Comparison of ENCODE assay signal across 2 cellular contexts in the genomic region with DNA sequence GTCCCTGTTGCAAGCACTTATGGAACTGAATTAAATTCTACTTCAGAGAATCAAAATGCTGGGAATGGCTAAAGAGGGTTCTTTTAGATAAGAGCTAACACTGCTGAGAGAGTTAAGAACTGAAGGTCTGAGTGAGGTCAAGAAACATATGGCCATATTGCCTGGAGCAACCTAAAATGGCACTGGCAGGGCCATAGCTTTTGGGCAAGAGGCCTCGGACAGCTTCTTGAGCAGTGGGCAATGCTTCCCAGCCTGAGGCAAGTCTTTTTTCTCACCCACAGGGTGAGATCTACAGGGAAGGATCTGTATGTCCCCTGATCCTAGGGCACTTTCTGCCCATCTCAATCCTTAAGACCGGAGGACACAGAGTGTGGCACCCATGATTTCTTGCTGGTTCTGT.
TF ChIP-seq lines count a peak whose summit lies in the region.

No MANE protein-coding gene starts in this region.

TF ChIP-seq in SK-N-SH, 30 proteins besides CTCF, POLR2A, EP300 and RAD21 (continued from another document):
- TF ChIP-seq, protein P1, sequence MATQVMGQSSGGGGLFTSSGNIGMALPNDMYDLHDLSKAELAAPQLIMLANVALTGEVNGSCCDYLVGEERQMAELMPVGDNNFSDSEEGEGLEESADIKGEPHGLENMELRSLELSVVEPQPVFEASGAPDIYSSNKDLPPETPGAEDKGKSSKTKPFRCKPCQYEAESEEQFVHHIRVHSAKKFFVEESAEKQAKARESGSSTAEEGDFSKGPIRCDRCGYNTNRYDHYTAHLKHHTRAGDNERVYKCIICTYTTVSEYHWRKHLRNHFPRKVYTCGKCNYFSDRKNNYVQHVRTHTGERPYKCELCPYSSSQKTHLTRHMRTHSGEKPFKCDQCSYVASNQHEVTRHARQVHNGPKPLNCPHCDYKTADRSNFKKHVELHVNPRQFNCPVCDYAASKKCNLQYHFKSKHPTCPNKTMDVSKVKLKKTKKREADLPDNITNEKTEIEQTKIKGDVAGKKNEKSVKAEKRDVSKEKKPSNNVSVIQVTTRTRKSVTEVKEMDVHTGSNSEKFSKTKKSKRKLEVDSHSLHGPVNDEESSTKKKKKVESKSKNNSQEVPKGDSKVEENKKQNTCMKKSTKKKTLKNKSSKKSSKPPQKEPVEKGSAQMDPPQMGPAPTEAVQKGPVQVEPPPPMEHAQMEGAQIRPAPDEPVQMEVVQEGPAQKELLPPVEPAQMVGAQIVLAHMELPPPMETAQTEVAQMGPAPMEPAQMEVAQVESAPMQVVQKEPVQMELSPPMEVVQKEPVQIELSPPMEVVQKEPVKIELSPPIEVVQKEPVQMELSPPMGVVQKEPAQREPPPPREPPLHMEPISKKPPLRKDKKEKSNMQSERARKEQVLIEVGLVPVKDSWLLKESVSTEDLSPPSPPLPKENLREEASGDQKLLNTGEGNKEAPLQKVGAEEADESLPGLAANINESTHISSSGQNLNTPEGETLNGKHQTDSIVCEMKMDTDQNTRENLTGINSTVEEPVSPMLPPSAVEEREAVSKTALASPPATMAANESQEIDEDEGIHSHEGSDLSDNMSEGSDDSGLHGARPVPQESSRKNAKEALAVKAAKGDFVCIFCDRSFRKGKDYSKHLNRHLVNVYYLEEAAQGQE (IDR thresholded peaks at IDR 0.05; ENCODE audit: low read depth, low read length), result no peak
- TF ChIP-seq EZH2phosphoT487 (IDR thresholded peaks at IDR 0.05; ENCODE audit: borderline replicate concordance, low read depth), result no peak
- TF ChIP-seq RCOR1 (IDR thresholded peaks at IDR 0.05; ENCODE audit: low read length), result no peak
- TF ChIP-seq, protein P2, sequence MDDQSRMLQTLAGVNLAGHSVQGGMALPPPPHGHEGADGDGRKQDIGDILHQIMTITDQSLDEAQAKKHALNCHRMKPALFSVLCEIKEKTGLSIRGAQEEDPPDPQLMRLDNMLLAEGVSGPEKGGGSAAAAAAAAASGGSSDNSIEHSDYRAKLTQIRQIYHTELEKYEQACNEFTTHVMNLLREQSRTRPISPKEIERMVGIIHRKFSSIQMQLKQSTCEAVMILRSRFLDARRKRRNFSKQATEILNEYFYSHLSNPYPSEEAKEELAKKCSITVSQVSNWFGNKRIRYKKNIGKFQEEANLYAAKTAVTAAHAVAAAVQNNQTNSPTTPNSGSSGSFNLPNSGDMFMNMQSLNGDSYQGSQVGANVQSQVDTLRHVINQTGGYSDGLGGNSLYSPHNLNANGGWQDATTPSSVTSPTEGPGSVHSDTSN (IDR thresholded peaks at IDR 0.05), result no peak
- TF ChIP-seq, protein P3, sequence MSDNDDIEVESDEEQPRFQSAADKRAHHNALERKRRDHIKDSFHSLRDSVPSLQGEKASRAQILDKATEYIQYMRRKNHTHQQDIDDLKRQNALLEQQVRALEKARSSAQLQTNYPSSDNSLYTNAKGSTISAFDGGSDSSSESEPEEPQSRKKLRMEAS (IDR thresholded peaks at IDR 0.05; ENCODE audit: low read depth), result no peak
- TF ChIP-seq YY1 (IDR thresholded peaks at IDR 0.05; ENCODE audit: low read depth), result no peak
- TF ChIP-seq TCF12 (IDR thresholded peaks at IDR 0.05), result no peak
- TF ChIP-seq FOSL2 (IDR thresholded peaks at IDR 0.05; ENCODE audit: borderline replicate concordance, low read depth), result no peak
- TF ChIP-seq NFIC (IDR thresholded peaks at IDR 0.05; ENCODE audit: borderline replicate concordance), result no peak
- no peak for TF ChIP-seq JUND (IDR thresholded peaks at IDR 0.05)
TF ChIP-seq in SK-N-SH: peak in this region for 0.

TF ChIP-seq in SK-N-SH treated with all-trans-retinoic acid at 6 μM for 48 hours, 23 proteins besides CTCF, POLR2A, EP300 and RAD21 (continued from another document):
- TF ChIP-seq, protein P4, sequence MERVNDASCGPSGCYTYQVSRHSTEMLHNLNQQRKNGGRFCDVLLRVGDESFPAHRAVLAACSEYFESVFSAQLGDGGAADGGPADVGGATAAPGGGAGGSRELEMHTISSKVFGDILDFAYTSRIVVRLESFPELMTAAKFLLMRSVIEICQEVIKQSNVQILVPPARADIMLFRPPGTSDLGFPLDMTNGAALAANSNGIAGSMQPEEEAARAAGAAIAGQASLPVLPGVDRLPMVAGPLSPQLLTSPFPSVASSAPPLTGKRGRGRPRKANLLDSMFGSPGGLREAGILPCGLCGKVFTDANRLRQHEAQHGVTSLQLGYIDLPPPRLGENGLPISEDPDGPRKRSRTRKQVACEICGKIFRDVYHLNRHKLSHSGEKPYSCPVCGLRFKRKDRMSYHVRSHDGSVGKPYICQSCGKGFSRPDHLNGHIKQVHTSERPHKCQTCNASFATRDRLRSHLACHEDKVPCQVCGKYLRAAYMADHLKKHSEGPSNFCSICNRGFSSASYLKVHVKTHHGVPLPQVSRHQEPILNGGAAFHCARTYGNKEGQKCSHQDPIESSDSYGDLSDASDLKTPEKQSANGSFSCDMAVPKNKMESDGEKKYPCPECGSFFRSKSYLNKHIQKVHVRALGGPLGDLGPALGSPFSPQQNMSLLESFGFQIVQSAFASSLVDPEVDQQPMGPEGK (CRISPR knock-in tag; IDR thresholded peaks at IDR 0.05; ENCODE audit: borderline replicate concordance), result no peak
- TF ChIP-seq BACH2 (CRISPR knock-in tag; IDR thresholded peaks at IDR 0.05; ENCODE audit: borderline replicate concordance), result no peak
- TF ChIP-seq CSDC2 (CRISPR knock-in tag; IDR thresholded peaks at IDR 0.05), result no peak
- TF ChIP-seq ZNF8 (CRISPR knock-in tag; IDR thresholded peaks at IDR 0.05), result no peak
- no peak for TF ChIP-seq ESRRG (CRISPR knock-in tag; IDR thresholded peaks at IDR 0.05)
- no peak for TF ChIP-seq ZC3H10 (CRISPR knock-in tag; IDR thresholded peaks at IDR 0.05)
